Comparison of ENCODE assay signal across 12 cellular contexts in the genomic region with DNA sequence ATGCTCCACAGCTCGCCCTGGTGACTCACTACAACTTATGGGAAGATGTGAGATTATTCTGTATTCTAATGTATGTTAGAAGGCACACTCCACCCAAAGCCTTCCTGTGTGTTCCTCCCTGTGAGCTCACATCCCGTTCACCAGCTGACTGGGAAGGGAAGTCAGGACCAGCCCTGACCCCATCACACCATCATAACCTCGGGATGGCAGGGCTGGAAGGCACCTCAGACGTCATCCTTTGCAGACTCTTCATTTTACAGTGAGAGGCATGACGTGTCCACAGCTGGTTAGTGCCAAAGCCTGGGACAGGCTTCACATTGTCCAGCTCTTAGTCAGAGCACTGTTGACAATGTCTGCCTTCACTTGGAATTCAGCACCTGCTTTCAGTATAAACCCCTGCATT.
DNase-seq lines count a peak whose midpoint lies in the region; TF ChIP-seq lines count a peak whose summit lies in the region.
"Had no signal": no experiment of that assay in that cellular context is flagged by ENCODE, and none has a peak within 500 bp of the region (broad histone marks: within the 10 kb centered on the region; RNA-seq: fewer than 3 reads in every experiment).

No MANE protein-coding gene starts in this region.

- H3K4me2 ChIP-seq in PC-9 = peak overlapping the region; percentile 7; the same call in 1 of the 2 replicates
- H3K4me2 ChIP-seq: BLaER1 treated with 17β-estradiol and CSF1 and Interleukin-3, amounts not matched to agents 10 nM and 100 nM had no signal

- no peak overlapping the region for H3K4me3 ChIP-seq in PC-9
- H3K4me3 ChIP-seq: BLaER1 treated with 17β-estradiol and CSF1 and Interleukin-3, amounts not matched to agents 10 nM and 100 nM had no signal

- CTCF ChIA-PET in PC-9 (lab: Charles Lee) = interaction anchor here (0.6 to 1.1 kb wide), 2 partner anchors 61 to 595 kb away, joined by 3 to 4 read pairs; no protein-coding TSS in a partner anchor

- H3K4me1 ChIP-seq in PC-9 (replicated peaks; ENCODE audit: insufficient read depth) = peaks cover 25% of the 10 kb centered on the region; the same call in 1 of the 2 replicates

- POLR2A ChIA-PET in PC-9 (lab: Charles Lee; ENCODE audit: unreplicated experiment) = interaction anchor here (0.5 to 0.7 kb wide), 3 partner anchors 46 to 90 kb away, joined by 3 to 6 read pairs (median 3); no protein-coding TSS in a partner anchor

- H3K36me3 Mint-ChIP-seq in activated T-helper 1 cell treated with anti-CD3 and anti-CD28 coated beads, Interleukin-12 subunit alpha, Interleukin-12 subunit beta, Interleukin-2, Interleukin-4 antibody, amounts not matched to agents 30 ng/mL and 10 ng/mL and 1 ng/mL, durations not matched to agents 14 hours and 24 hours and 36 hours (ENCODE audit: low read depth) = no peaks in the 10 kb centered on the region
- H3K36me3 Mint-ChIP-seq: stimulated activated memory B cell treated with anti-CD40 and anti-IgM and Interleukin-4, amounts not matched to agents 10 μg/mL and 1 μg/mL and 100 μg/mL, for 72 hours had no signal

- H3K9me2 ChIP-seq in PC-9 (ENCODE audit: insufficient read depth) = no peaks in the 10 kb centered on the region

- H3K4me3 Mint-ChIP-seq in activated T-helper 1 cell treated with anti-CD3 and anti-CD28 coated beads, Interleukin-12 subunit alpha, Interleukin-12 subunit beta, Interleukin-2, Interleukin-4 antibody, amounts not matched to agents 30 ng/mL and 10 ng/mL and 1 ng/mL, durations not matched to agents 14 hours and 24 hours and 36 hours = no peak overlapping the region
- H3K4me3 Mint-ChIP-seq: endodermal cell; stimulated activated memory B cell treated with anti-CD40 and anti-IgM and Interleukin-4, amounts not matched to agents 10 μg/mL and 1 μg/mL and 100 μg/mL, for 72 hours had no signal

- intact Hi-C loops in PC-9 (cut with micrococcal nuclease; ENCODE audit: unreplicated experiment) = loop anchor here (1.0 to 10.0 kb wide), 5 partner anchors 54 to 233 kb away; no protein-coding TSS in a partner anchor
- intact Hi-C loops in activated T-helper 1 cell treated with anti-CD3 and anti-CD28 coated beads, Interleukin-12 subunit alpha, Interleukin-12 subunit beta, Interleukin-2, Interleukin-4 antibody, amounts not matched to agents 30 ng/mL and 10 ng/mL and 1 ng/mL, durations not matched to agents 14 hours and 24 hours and 36 hours (cut with micrococcal nuclease) = no loop called here

- peaks cover 10% of the 10 kb centered on the region for H3K27me3 Mint-ChIP-seq in activated T-helper 1 cell treated with anti-CD3 and anti-CD28 coated beads, Interleukin-12 subunit alpha, Interleukin-12 subunit beta, Interleukin-2, Interleukin-4 antibody, amounts not matched to agents 30 ng/mL and 10 ng/mL and 1 ng/mL, durations not matched to agents 14 hours and 24 hours and 36 hours (ENCODE audit: insufficient read depth)

- H3K36me3 ChIP-seq in PC-9 (ENCODE audit: low read depth) = no peaks in the 10 kb centered on the region
- H3K36me3 ChIP-seq: BLaER1 treated with 17β-estradiol and CSF1 and Interleukin-3, amounts not matched to agents 10 nM and 100 nM had no signal

- no peak overlapping the region for H2AFZ ChIP-seq in PC-9

- no peak for TF ChIP-seq CTCF in PC-9 (conservative IDR thresholded peaks at IDR 0.05)

- 0 out of 2 replicates have a peak, but pooled peaks cover 3% of the 10 kb centered on the region for H3K9me3 ChIP-seq in PC-9 (ENCODE audit: insufficient read depth, low read depth)

- no peaks in the 10 kb centered on the region for H3K79me2 ChIP-seq in PC-9 (ENCODE audit: low read depth)

- H3K27ac ChIP-seq in PC-9 = peak overlapping the region; percentile 25; the same call in 1 of the 2 replicates
- peak overlapping the region; percentile 62 for H3K27ac ChIP-seq in epithelial cell of prostate
- H3K27ac ChIP-seq: BLaER1 treated with 17β-estradiol and CSF1 and Interleukin-3, amounts not matched to agents 10 nM and 100 nM had no signal

- DNase-seq in AG08395 (ENCODE audit: low spot score) (peak; percentile 76), PC-9 (peak; percentile 66 to 74), epithelial cell of prostate (ENCODE audit: low read depth, low spot score) (peak; percentile 68), myocyte (ENCODE audit: low read depth) (peak; percentile 90), GM19240 (ENCODE audit: insufficient read length, low spot score) (no peak), GM19238 (ENCODE audit: insufficient read length, low spot score) (no peak)
- no peak for DNase-seq in activated CD4-positive, alpha-beta T cell treated with anti-CD3 and anti-CD28 coated beads, Interleukin-2, amount 50 U/mL, for 1 hour
- DNase-seq in activated T-helper 1 cell treated with anti-CD3 and anti-CD28 coated beads, Interleukin-12 subunit alpha, Interleukin-12 subunit beta, Interleukin-2, Interleukin-4 antibody, amounts not matched to agents 30 ng/mL and 10 ng/mL and 1 ng/mL, durations not matched to agents 14 hours and 24 hours and 36 hours (ENCODE audit: low spot score) = no peak
- DNase-seq: activated CD8-positive, alpha-beta memory T cell treated with anti-CD3 and anti-CD28 coated beads, Interleukin-2, amount 50 U/mL, for 4 hours; endodermal cell had no signal

- no peak overlapping the region for H3K27ac Mint-ChIP-seq in activated T-helper 1 cell treated with anti-CD3 and anti-CD28 coated beads, Interleukin-12 subunit alpha, Interleukin-12 subunit beta, Interleukin-2, Interleukin-4 antibody, amounts not matched to agents 30 ng/mL and 10 ng/mL and 1 ng/mL, durations not matched to agents 14 hours and 24 hours and 36 hours
- H3K27ac Mint-ChIP-seq: endodermal cell; stimulated activated memory B cell treated with anti-CD40 and anti-IgM and Interleukin-4, amounts not matched to agents 10 μg/mL and 1 μg/mL and 100 μg/mL, for 72 hours had no signal

- H3K9me3 Mint-ChIP-seq in activated T-helper 1 cell treated with anti-CD3 and anti-CD28 coated beads, Interleukin-12 subunit alpha, Interleukin-12 subunit beta, Interleukin-2, Interleukin-4 antibody, amounts not matched to agents 30 ng/mL and 10 ng/mL and 1 ng/mL, durations not matched to agents 14 hours and 24 hours and 36 hours = no peaks in the 10 kb centered on the region
- H3K9me3 Mint-ChIP-seq: endodermal cell; stimulated activated memory B cell treated with anti-CD40 and anti-IgM and Interleukin-4, amounts not matched to agents 10 μg/mL and 1 μg/mL and 100 μg/mL, for 72 hours had no signal

- no peaks in the 10 kb centered on the region for H3K27me3 ChIP-seq in PC-9 (ENCODE audit: insufficient read depth, low read depth)

- no TSS peak for BruUV-seq in PC-9 (replicated peaks; lab: Mats Ljungman, UMichigan)

- H3K4me1 Mint-ChIP-seq in activated T-helper 1 cell treated with anti-CD3 and anti-CD28 coated beads, Interleukin-12 subunit alpha, Interleukin-12 subunit beta, Interleukin-2, Interleukin-4 antibody, amounts not matched to agents 30 ng/mL and 10 ng/mL and 1 ng/mL, durations not matched to agents 14 hours and 24 hours and 36 hours (ENCODE audit: low read depth) = no peaks in the 10 kb centered on the region
- H3K4me1 Mint-ChIP-seq: endodermal cell; stimulated activated memory B cell treated with anti-CD40 and anti-IgM and Interleukin-4, amounts not matched to agents 10 μg/mL and 1 μg/mL and 100 μg/mL, for 72 hours had no signal

- H3F3A ChIP-seq in PC-9 (ENCODE audit: insufficient read depth, low read depth) = no peaks in the 10 kb centered on the region

- H4K20me1 ChIP-seq in PC-9 (ENCODE audit: insufficient read depth) = no peaks in the 10 kb centered on the region
- H4K20me1 ChIP-seq: BLaER1 treated with 17β-estradiol and CSF1 and Interleukin-3, amounts not matched to agents 10 nM and 100 nM had no signal

Comparison
In these comparisons a context has a peak if more than half of its experiments do, and no peak if none do; other contexts are left out.
1. DNase-seq: peak in AG08395 (single experiment), PC-9 (2 of 2), epithelial cell of prostate (single experiment) and myocyte (single experiment); none in activated CD4-positive, alpha-beta T cell treated with anti-CD3 and anti-CD28 coated beads, Interleukin-2, amount 50 U/mL, for 1 hour (single experiment), GM19240 (single experiment), activated T-helper 1 cell treated with anti-CD3 and anti-CD28 coated beads, Interleukin-12 subunit alpha, Interleukin-12 subunit beta, Interleukin-2, Interleukin-4 antibody, amounts not matched to agents 30 ng/mL and 10 ng/mL and 1 ng/mL, durations not matched to agents 14 hours and 24 hours and 36 hours (single experiment) and GM19238 (single experiment).